In the genomic region with DNA sequence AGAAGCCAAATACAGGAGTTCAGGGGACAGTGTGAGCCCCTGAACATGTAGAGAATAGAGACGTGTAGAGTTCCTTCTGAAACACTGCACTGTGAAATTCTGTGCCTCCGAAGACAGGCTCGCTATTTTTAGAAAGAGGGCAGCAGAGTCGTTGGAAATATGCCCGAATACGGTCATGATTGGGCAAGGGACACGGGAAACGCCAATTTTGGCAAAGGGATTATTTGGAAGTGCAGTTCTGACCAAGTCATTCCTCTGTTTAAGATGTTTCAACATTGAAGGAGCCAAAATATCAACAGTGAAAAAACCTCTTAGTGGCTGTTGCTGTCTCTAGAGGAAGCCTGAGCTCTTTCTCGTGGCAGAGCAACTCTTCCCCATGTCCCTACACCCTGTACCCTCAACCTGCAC, we compare ENCODE assay signal across 11 cellular contexts. TPM values are rescaled to one million over a fixed set of nuclear protein-coding genes. Genes with fewer than 3 reads are reported as not detected.
DNase-seq lines count a peak whose midpoint lies in the region; ATAC-seq and TF ChIP-seq lines count a peak whose summit lies in the region.
"Had no signal": no experiment of that assay in that cellular context is flagged by ENCODE, and none has a peak within 500 bp of the region (broad histone marks: within the 10 kb centered on the region; RNA-seq: fewer than 3 reads in every experiment).

No MANE protein-coding gene starts in this region.

- in situ Hi-C loops in SK-MEL-5 (cut with HindIII; ENCODE audit: low pct_unique_long_range_greater_than_20kb, low sequenced_read_pairs) = no loop called here

- H3K4me1 Mint-ChIP-seq in natural killer cell treated with Interleukin-12 subunit alpha and Interleukin-12 subunit beta and Interleukin-15 and Interleukin-18, amount 100 ng/mL, for 72 hours (ENCODE audit: low read depth in 2 of 2) = peaks cover 0 to 2% of the 10 kb centered on the region in 2 donors

- TF ChIP-seq CTCF in AG09319 (IDR thresholded peaks at IDR 0.05; ENCODE audit: low read depth, low read length) = peak; percentile 17; the same call in 1 of the 2 replicates
- TF ChIP-seq CTCF in foreskin fibroblast (IDR thresholded peaks at IDR 0.05; ENCODE audit: low read depth, low read length) = no peak

- H3K27ac Mint-ChIP-seq in natural killer cell treated with Interleukin-12 subunit alpha and Interleukin-12 subunit beta and Interleukin-15 and Interleukin-18, amount 100 ng/mL, for 72 hours = no peak overlapping the region

- H3K27me3 Mint-ChIP-seq in natural killer cell treated with Interleukin-12 subunit alpha and Interleukin-12 subunit beta and Interleukin-15 and Interleukin-18, amount 100 ng/mL, for 72 hours = peaks cover 10 to 17% of the 10 kb centered on the region in 2 donors

- H3K36me3 Mint-ChIP-seq in natural killer cell treated with Interleukin-12 subunit alpha and Interleukin-12 subunit beta and Interleukin-15 and Interleukin-18, amount 100 ng/mL, for 72 hours = no peaks in the 10 kb centered on the region

- H3K4me3 ChIP-seq in foreskin fibroblast (ENCODE audit: low read depth in 1 of 2, low read length in 2 of 2) = peak overlapping the region in 1 of 2 donors; percentile 23
- H3K4me3 ChIP-seq: SJCRH30 had no signal

- H3K9me3 Mint-ChIP-seq in natural killer cell treated with Interleukin-12 subunit alpha and Interleukin-12 subunit beta and Interleukin-15 and Interleukin-18, amount 100 ng/mL, for 72 hours = no peaks in the 10 kb centered on the region

- peak; percentile 80 for DNase-seq in AG09319 (ENCODE audit: extremely low read depth, low read depth)
- peak; percentile 42 for DNase-seq in SK-MEL-5 (ENCODE audit: low read depth, low spot score)
- DNase-seq in foreskin fibroblast = peak; percentile 84 to 94
- peak; percentile 64 for DNase-seq in pons (ENCODE audit: low spot score)
- no peak for DNase-seq in natural killer cell treated with Interleukin-12 subunit alpha and Interleukin-12 subunit beta and Interleukin-15 and Interleukin-18, amount 100 ng/mL, for 72 hours (ENCODE audit: low spot score)
- no peak for DNase-seq in kidney tubule cell (ENCODE audit: low spot score)
- DNase-seq: activated T-cell treated with anti-CD3 and anti-CD28 coated beads for 4 hours, NCI-H187 treated with DMSO at 0.1 percent for 48 hours, SJCRH30 had no signal

- no peak for ATAC-seq in GM21515 (IDR thresholded peaks at IDR 0.05; ENCODE audit: unreplicated experiment)
- no peak for ATAC-seq in natural killer cell treated with Interleukin-12 subunit alpha and Interleukin-12 subunit beta and Interleukin-15 and Interleukin-18, amount 100 ng/mL, for 72 hours
- ATAC-seq in GM21825 (IDR thresholded peaks at IDR 0.05; ENCODE audit: unreplicated experiment) = no peak

- H3K4me3 Mint-ChIP-seq in natural killer cell treated with Interleukin-12 subunit alpha and Interleukin-12 subunit beta and Interleukin-15 and Interleukin-18, amount 100 ng/mL, for 72 hours = no peak overlapping the region

RNA-seq across cellular contexts. Expression of a gene that starts 9.5 kb away (rescaled TPM):
- total RNA-seq in SK-MEL-5 (2014; rRNA removed; shearing (Covaris generic)) = 38.1 and 40.7 TPM in 2 replicates
- polyA plus RNA-seq in SK-MEL-5 (2015; cell fraction: cytosol; rRNA removed) = 46.1 and 54.1 TPM in 2 replicates
- polyA plus RNA-seq in SK-MEL-5 (2015; cell fraction: nucleus; rRNA removed) = 67.4 and 68.8 TPM in 2 replicates
- 100 to 1,000 TPM in 1 of 2 donors, 10 to 100 TPM in 1; 95.2 to 137 TPM for total RNA-seq in natural killer cell treated with Interleukin-12 subunit alpha and Interleukin-12 subunit beta and Interleukin-15 and Interleukin-18, amount 100 ng/mL, for 72 hours

RNA-seq across cellular contexts. Expression of a gene that starts 37.6 kb away (rescaled TPM):
- total RNA-seq in SK-MEL-5 (2014; rRNA removed; shearing (Covaris generic)) = 2.0 and 2.4 TPM in 2 replicates
- 19.4 and 30.1 TPM in 2 replicates for polyA plus RNA-seq in SK-MEL-5 (2015; cell fraction: cytosol; rRNA removed)
- polyA plus RNA-seq in SK-MEL-5 (2015; cell fraction: nucleus; rRNA removed) = 8.1 and 9.3 TPM in 2 replicates
- total RNA-seq in natural killer cell treated with Interleukin-12 subunit alpha and Interleukin-12 subunit beta and Interleukin-15 and Interleukin-18, amount 100 ng/mL, for 72 hours = 1 to 10 TPM; 1.3 to 1.5 TPM

Comparison
In these comparisons a context has a peak if more than half of its experiments do, and no peak if none do; other contexts are left out.
1. DNase-seq: peak in AG09319 (single experiment), SK-MEL-5 (single experiment), foreskin fibroblast (2 of 2) and pons (single experiment); none in natural killer cell treated with Interleukin-12 subunit alpha and Interleukin-12 subunit beta and Interleukin-15 and Interleukin-18, amount 100 ng/mL, for 72 hours (single experiment) and kidney tubule cell (single experiment).